ENCODE assay signal across 1 cellular context in genomic region chr13:101868585-101869469, GRCh38.
TF ChIP-seq lines count a peak whose summit lies in the region.

No MANE protein-coding gene starts in this region.

TF ChIP-seq in GM23338, 12 proteins besides CTCF, POLR2A, EP300 and RAD21 (continued from another document):
- TF ChIP-seq, protein P1, sequence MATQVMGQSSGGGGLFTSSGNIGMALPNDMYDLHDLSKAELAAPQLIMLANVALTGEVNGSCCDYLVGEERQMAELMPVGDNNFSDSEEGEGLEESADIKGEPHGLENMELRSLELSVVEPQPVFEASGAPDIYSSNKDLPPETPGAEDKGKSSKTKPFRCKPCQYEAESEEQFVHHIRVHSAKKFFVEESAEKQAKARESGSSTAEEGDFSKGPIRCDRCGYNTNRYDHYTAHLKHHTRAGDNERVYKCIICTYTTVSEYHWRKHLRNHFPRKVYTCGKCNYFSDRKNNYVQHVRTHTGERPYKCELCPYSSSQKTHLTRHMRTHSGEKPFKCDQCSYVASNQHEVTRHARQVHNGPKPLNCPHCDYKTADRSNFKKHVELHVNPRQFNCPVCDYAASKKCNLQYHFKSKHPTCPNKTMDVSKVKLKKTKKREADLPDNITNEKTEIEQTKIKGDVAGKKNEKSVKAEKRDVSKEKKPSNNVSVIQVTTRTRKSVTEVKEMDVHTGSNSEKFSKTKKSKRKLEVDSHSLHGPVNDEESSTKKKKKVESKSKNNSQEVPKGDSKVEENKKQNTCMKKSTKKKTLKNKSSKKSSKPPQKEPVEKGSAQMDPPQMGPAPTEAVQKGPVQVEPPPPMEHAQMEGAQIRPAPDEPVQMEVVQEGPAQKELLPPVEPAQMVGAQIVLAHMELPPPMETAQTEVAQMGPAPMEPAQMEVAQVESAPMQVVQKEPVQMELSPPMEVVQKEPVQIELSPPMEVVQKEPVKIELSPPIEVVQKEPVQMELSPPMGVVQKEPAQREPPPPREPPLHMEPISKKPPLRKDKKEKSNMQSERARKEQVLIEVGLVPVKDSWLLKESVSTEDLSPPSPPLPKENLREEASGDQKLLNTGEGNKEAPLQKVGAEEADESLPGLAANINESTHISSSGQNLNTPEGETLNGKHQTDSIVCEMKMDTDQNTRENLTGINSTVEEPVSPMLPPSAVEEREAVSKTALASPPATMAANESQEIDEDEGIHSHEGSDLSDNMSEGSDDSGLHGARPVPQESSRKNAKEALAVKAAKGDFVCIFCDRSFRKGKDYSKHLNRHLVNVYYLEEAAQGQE (IDR thresholded peaks at IDR 0.05; ENCODE audit: unreplicated experiment): no peak
- no peak for TF ChIP-seq EZH2phosphoT487 (IDR thresholded peaks at IDR 0.05; ENCODE audit: unreplicated experiment)
